Comparison of ENCODE assay signal across 8 cellular contexts in the genomic region with DNA sequence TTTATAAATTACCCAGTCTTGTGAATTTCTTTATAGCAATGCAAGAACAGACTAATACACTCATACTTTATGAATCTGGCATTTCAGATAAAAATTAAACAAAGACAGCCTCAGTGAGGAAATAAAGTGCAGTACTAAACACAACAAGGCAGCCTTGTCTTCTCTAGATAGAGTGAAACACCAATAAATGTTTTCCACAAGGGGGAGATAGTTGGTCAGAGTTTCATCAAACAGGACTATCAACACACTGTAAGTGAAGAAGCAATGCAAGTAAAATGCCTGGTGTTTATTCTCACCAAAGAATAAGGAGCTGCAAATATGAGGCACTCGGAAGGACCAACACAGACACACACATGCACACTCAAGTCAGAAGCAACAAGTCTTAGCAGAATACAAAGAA.
DNase-seq lines count a peak whose midpoint lies in the region; ATAC-seq and TF ChIP-seq lines count a peak whose summit lies in the region.

No MANE protein-coding gene starts in this region.

- H3F3A ChIP-seq in SK-N-SH (replicated peaks; ENCODE audit: insufficient read depth), result no peaks in the 10 kb centered on the region

- no peak overlapping the region for H2AFZ ChIP-seq in SK-N-SH (ENCODE audit: low read depth)

- TF ChIP-seq EP300 in SK-N-SH (IDR thresholded peaks at IDR 0.05; ENCODE audit: borderline replicate concordance in 1 of 2, low read depth in 1 of 2, low read length in 1 of 2) (no peak), gastroesophageal sphincter (IDR thresholded peaks at IDR 0.05) (no peak)

- WGBS in SK-N-SH (ENCODE audit: low lambda C conversion rate), result 8% methylated on average over 1 of the region's 1 CpG
- WGBS in gastroesophageal sphincter (ENCODE audit: low coverage in 1 of 2), 2 donors, result 56% methylated on average over 1 of the region's 1 CpG

- CTCF ChIA-PET in SK-N-SH (lab: Yijun Ruan, JAX), result interaction anchor here (0.7 to 1.2 kb wide), 2 partner anchors 11 to 737 kb away, joined by 3 read pairs; no protein-coding TSS in a partner anchor

- no peak overlapping the region for H3K9ac ChIP-seq in SK-N-SH

- POLR2A ChIA-PET in SK-N-SH (lab: Yijun Ruan, JAX), result no interaction called here

- DNase-seq in EL, result peak; percentile 53
- DNase-seq in SK-N-SH, result peak; percentile 10
- peak; percentile 7 for DNase-seq in superior temporal gyrus (ENCODE audit: extremely low spot score)
- DNase-seq in stimulated activated CD4-positive, alpha-beta T cell treated with anti-CD3 and anti-CD28 coated beads, Interleukin-4, amount 100 ng/mL, for 24 hours, result no peak
- no peak for DNase-seq in GM19238 (ENCODE audit: insufficient read length, low spot score)
- DNase-seq in hypothalamus (lab: John Stamatoyannopoulos, UW), result no peak

- H3K9me3 ChIP-seq in SK-N-SH (no peaks in the 10 kb centered on the region), gastroesophageal sphincter (no peaks in the 10 kb centered on the region)

- H4K20me1 ChIP-seq in SK-N-SH (ENCODE audit: insufficient read depth), result no peaks in the 10 kb centered on the region

- ATAC-seq in HG03342 (IDR thresholded peaks at IDR 0.05; ENCODE audit: unreplicated experiment) (peak; percentile 65), gastroesophageal sphincter (no peak)

- H3K9me2 ChIP-seq in SK-N-SH, result no peaks in the 10 kb centered on the region

- peak; percentile 67 for TF ChIP-seq RAD21 in SK-N-SH (IDR thresholded peaks at IDR 0.05; ENCODE audit: low read length)

- no peak overlapping the region for H3K4me3 ChIP-seq in SK-N-SH (ENCODE audit: low read depth in 2 of 2, low read length in 1 of 2)
- H3K4me3 ChIP-seq in gastroesophageal sphincter, result no peak overlapping the region

- H3K4me1 ChIP-seq in SK-N-SH (ENCODE audit: control insufficient read depth in 1 of 2, insufficient read depth in 2 of 2, low read depth in 1 of 2, low read length in 1 of 2) (no peaks in the 10 kb centered on the region), gastroesophageal sphincter (no peaks in the 10 kb centered on the region)

- peak; percentile 57 for TF ChIP-seq CTCF in SK-N-SH (IDR thresholded peaks at IDR 0.05)
- TF ChIP-seq CTCF in gastroesophageal sphincter (IDR thresholded peaks at IDR 0.05), result peak in 3 of 4 experiments; percentile 34 to 48 (median 37)

- H3K27me3 ChIP-seq in SK-N-SH (ENCODE audit: insufficient read depth) (no peaks in the 10 kb centered on the region), gastroesophageal sphincter (no peaks in the 10 kb centered on the region)

- no peaks in the 10 kb centered on the region for H3K79me2 ChIP-seq in SK-N-SH (ENCODE audit: insufficient read depth)

- no peak overlapping the region for H3K4me2 ChIP-seq in SK-N-SH

- no peaks in the 10 kb centered on the region for H3K36me3 ChIP-seq in SK-N-SH (replicated peaks in 1 of 2; ENCODE audit: control insufficient read depth in 1 of 2, insufficient read depth in 2 of 2, low read length in 1 of 2)
- no peaks in the 10 kb centered on the region for H3K36me3 ChIP-seq in gastroesophageal sphincter

- no peak for TF ChIP-seq POLR2A in gastroesophageal sphincter (IDR thresholded peaks at IDR 0.05)

- H3K27ac ChIP-seq in SK-N-SH (ENCODE audit: low read depth in 2 of 2, low read length in 1 of 2) (no peak overlapping the region), gastroesophageal sphincter (no peak overlapping the region)

TF ChIP-seq in SK-N-SH, 30 proteins besides CTCF, POLR2A, EP300 and RAD21:
- TF ChIP-seq SMC3 (IDR thresholded peaks at IDR 0.05; ENCODE audit: low read depth, low read length), result peak; percentile 35
- TF ChIP-seq USF2 (IDR thresholded peaks at IDR 0.05; ENCODE audit: borderline replicate concordance, low read depth, low read length), result no peak
- TF ChIP-seq, protein P1, sequence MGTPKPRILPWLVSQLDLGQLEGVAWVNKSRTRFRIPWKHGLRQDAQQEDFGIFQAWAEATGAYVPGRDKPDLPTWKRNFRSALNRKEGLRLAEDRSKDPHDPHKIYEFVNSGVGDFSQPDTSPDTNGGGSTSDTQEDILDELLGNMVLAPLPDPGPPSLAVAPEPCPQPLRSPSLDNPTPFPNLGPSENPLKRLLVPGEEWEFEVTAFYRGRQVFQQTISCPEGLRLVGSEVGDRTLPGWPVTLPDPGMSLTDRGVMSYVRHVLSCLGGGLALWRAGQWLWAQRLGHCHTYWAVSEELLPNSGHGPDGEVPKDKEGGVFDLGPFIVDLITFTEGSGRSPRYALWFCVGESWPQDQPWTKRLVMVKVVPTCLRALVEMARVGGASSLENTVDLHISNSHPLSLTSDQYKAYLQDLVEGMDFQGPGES (IDR thresholded peaks at IDR 0.05; ENCODE audit: low read depth, low read length), result no peak

Comparison
In these comparisons a context has a peak if more than half of its experiments do, and no peak if none do; other contexts are left out.
1. DNase-seq: peak in EL (single experiment), SK-N-SH (single experiment) and superior temporal gyrus (single experiment); none in stimulated activated CD4-positive, alpha-beta T cell treated with anti-CD3 and anti-CD28 coated beads, Interleukin-4, amount 100 ng/mL, for 24 hours (single experiment), GM19238 (single experiment) and hypothalamus (0 of 51).